Comparison of ENCODE assay signal across 9 cellular contexts in the genomic region with DNA sequence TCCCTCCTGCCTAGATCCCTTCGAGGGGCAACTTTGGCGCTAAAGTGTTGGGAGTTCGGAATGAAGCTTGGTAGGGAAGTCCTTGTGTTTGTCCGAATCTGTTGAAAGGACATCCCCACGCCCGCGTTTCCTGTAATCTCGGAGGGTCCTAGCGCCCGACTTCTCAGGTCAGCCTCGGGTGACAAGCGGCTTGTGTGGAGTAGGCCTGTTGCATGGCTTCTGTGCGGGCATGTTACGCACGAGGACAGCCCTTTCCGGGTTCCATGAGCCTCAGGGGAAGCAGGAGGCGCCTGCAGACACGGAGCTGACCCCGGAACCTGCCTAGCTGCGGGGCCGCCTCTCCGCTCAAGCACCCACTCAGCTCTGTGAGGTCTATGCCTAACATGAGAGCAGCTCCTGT. TPM values are rescaled to one million over a fixed set of nuclear protein-coding genes. Genes with fewer than 3 reads are reported as not detected.
A peak's percentile ranks its signal among the peaks of the same experiment; 100 is the strongest.
DNase-seq lines count a peak whose midpoint lies in the region; ATAC-seq and TF ChIP-seq lines count a peak whose summit lies in the region.
"Had no signal": no experiment of that assay in that cellular context is flagged by ENCODE, and none has a peak within 500 bp of the region (broad histone marks: within the 10 kb centered on the region; RNA-seq: fewer than 3 reads in every experiment).

No MANE protein-coding gene starts in this region.

- peak overlapping the region; percentile 55 for H3K4me3 ChIP-seq in left ventricle myocardium inferior
- no peak overlapping the region for H3K4me3 ChIP-seq in upper lobe of right lung

- H3K27ac ChIP-seq in left ventricle myocardium inferior (replicated peaks) = peak overlapping the region; percentile 94
- peak overlapping the region; percentile 5 for H3K27ac ChIP-seq in cingulate gyrus (ENCODE audit: low read depth, low read length)
- H3K27ac ChIP-seq in upper lobe of right lung = peak overlapping the region; percentile 99

- TF ChIP-seq CTCF in left ventricle myocardium inferior (IDR thresholded peaks at IDR 0.05; ENCODE audit: borderline replicate concordance) (no peak), natural killer cell (IDR thresholded peaks at IDR 0.05) (no peak), upper lobe of right lung (IDR thresholded peaks at IDR 0.05) (no peak)

- H3K9me3 ChIP-seq in left ventricle myocardium inferior (replicated peaks) (no peaks in the 10 kb centered on the region), upper lobe of right lung (no peaks in the 10 kb centered on the region)

- H3K36me3 ChIP-seq in left ventricle myocardium inferior = peaks cover 18% of the 10 kb centered on the region
- peaks cover 19% of the 10 kb centered on the region for H3K36me3 ChIP-seq in upper lobe of right lung

- no peak for DNase-seq in left ventricle myocardium inferior
- DNase-seq in Right ventricle myocardium inferior (ENCODE audit: missing footprints) = no peak
- DNase-seq in natural killer cell = no peak
- DNase-seq in upper lobe of right lung = no peak
- DNase-seq in stimulated activated naive CD4-positive, alpha-beta T cell (lab: John Stamatoyannopoulos, UW) = no peak
- no peak for DNase-seq in OCI-M1 (lab: John Stamatoyannopoulos, UW)
- DNase-seq: NCI-H2029 treated with DMSO at 0.1 percent for 48 hours had no signal

- H3K9me3 Mint-ChIP-seq in natural killer cell = no peaks in the 10 kb centered on the region

- H3K27me3 ChIP-seq in left ventricle myocardium inferior (ENCODE audit: low read depth) = no peaks in the 10 kb centered on the region
- no peaks in the 10 kb centered on the region for H3K27me3 ChIP-seq in upper lobe of right lung

- H3K27me3 Mint-ChIP-seq in natural killer cell (ENCODE audit: low read depth in 2 of 2) = no peaks in the 10 kb centered on the region

- H3K4me1 ChIP-seq in left ventricle myocardium inferior = peaks cover 67% of the 10 kb centered on the region
- H3K4me1 ChIP-seq in upper lobe of right lung = peaks cover 47% of the 10 kb centered on the region

- peak overlapping the region; percentile 93 to 95 for H3K27ac Mint-ChIP-seq in natural killer cell

- peaks cover 65 to 66% of the 10 kb centered on the region in 2 donors for H3K4me1 Mint-ChIP-seq in natural killer cell

- ATAC-seq in Right ventricle myocardium inferior (no peak), natural killer cell (no peak), upper lobe of right lung (no peak), HG03442 (IDR thresholded peaks at IDR 0.05; ENCODE audit: unreplicated experiment) (no peak)

- intact Hi-C loops in left ventricle myocardium inferior (cut with micrococcal nuclease) (loop anchor here (10.0 kb wide), 2 partner anchors 62 to 132 kb away; partner anchors contain the start of gene FOXK1), Right ventricle myocardium inferior (cut with DNase I) (loop anchor here (5.0 kb wide), 1 partner anchor 105 kb away; no protein-coding TSS in a partner anchor), natural killer cell (cut with micrococcal nuclease) (no loop called here), upper lobe of right lung (cut with DNase I) (loop anchor here (10.0 kb wide), 1 partner anchor 62 kb away; the partner anchor contains the start of gene FOXK1)

- peak overlapping the region; percentile 62 for H3K4me3 Mint-ChIP-seq in natural killer cell

- H3K36me3 Mint-ChIP-seq in natural killer cell = no peaks in the 10 kb centered on the region

RNA-seq across cellular contexts. Expression of gene AP5Z1, which starts 28.4 kb away (rescaled TPM):
- 13.4 TPM for total RNA-seq in left ventricle myocardium inferior
- total RNA-seq in Right ventricle myocardium inferior = 14.4 TPM
- total RNA-seq in natural killer cell = 100 to 1,000 TPM; 140 to 156 (median 143) TPM
- 48.9 TPM for total RNA-seq in upper lobe of right lung

Comparison
In these comparisons a context has a peak if more than half of its experiments do, and no peak if none do; other contexts are left out.
1. H3K27ac ChIP-seq: peak in every context shown above with its lines; median percentile 99 in upper lobe of right lung; 94 in left ventricle myocardium inferior; 5 in cingulate gyrus.